In genomic region chr20:47220161-47220582, GRCh38 we compare ENCODE assay signal across 9 cellular contexts.
DNase-seq lines count a peak whose midpoint lies in the region; ATAC-seq and TF ChIP-seq lines count a peak whose summit lies in the region.
"Had no signal": no experiment of that assay in that cellular context is flagged by ENCODE, and none has a peak within 500 bp of the region (broad histone marks: within the 10 kb centered on the region; RNA-seq: fewer than 3 reads in every experiment).

No MANE protein-coding gene starts in this region.

- no peaks in the 10 kb centered on the region for H3K27me3 ChIP-seq in ascending aorta

- H3K4me3 ChIP-seq in AG10803 (ENCODE audit: low read length) (no peak overlapping the region), ascending aorta (no peak overlapping the region)
- H3K4me3 ChIP-seq: lung had no signal

- TF ChIP-seq CTCF in AG10803 (conservative IDR thresholded peaks at IDR 0.05; ENCODE audit: low read length), result peak; percentile 57
- peak; percentile 44 for TF ChIP-seq CTCF in GM20000 (IDR thresholded peaks at IDR 0.05; ENCODE audit: extremely low read depth, missing control alignments)
- peak in 2 of 3 experiments; percentile 39 to 41 for TF ChIP-seq CTCF in ascending aorta (IDR thresholded peaks at IDR 0.05)

- ATAC-seq in stimulated activated naive CD8-positive, alpha-beta T cell treated with anti-CD3 and anti-CD28 coated beads, Interleukin-15, Interleukin-2, amounts not matched to agents 100 U/mL and 50 U/mL, for 24 hours, result no peak
- no peak for ATAC-seq in HG03378 (IDR thresholded peaks at IDR 0.05; ENCODE audit: unreplicated experiment)

- H3K36me3 ChIP-seq in ascending aorta, result peaks cover 41 to 67% of the 10 kb centered on the region in 2 donors

- intact Hi-C loops in ascending aorta (cut with DNase I), result no loop called here

- no peak overlapping the region for H3K27ac ChIP-seq in ascending aorta

- H3K9me3 ChIP-seq in ascending aorta, result no peaks in the 10 kb centered on the region

- no peaks in the 10 kb centered on the region for H3K4me1 ChIP-seq in ascending aorta

- DNase-seq in AG10803 (ENCODE audit: low read depth) (peak; percentile 10), GM20000 (ENCODE audit: low spot score) (peak; percentile 49), SKM-1 (lab: John Stamatoyannopoulos, UW; ENCODE audit: unreplicated experiment) (peak; percentile 18), ascending aorta (ENCODE audit: low spot score in 2 of 2) (no peak), lung microvascular endothelial cell (ENCODE audit: low read depth in 2 of 2) (peak; percentile 49), T1000 (lab: John Stamatoyannopoulos, UW) (no peak)
- peak; percentile 64 for DNase-seq in stimulated activated naive CD8-positive, alpha-beta T cell treated with anti-CD3 and anti-CD28 coated beads, Interleukin-15, Interleukin-2, amounts not matched to agents 100 U/mL and 50 U/mL, for 24 hours

Comparison
In these comparisons a context has a peak if more than half of its experiments do, and no peak if none do; other contexts are left out.
1. DNase-seq: peak in AG10803 (single experiment), GM20000 (single experiment), SKM-1 (single experiment), lung microvascular endothelial cell (2 of 2) and stimulated activated naive CD8-positive, alpha-beta T cell treated with anti-CD3 and anti-CD28 coated beads, Interleukin-15, Interleukin-2, amounts not matched to agents 100 U/mL and 50 U/mL, for 24 hours (single experiment); none in ascending aorta (0 of 2) and T1000 (single experiment).
2. Peak in every context shown above with its lines, with median percentiles within 50 percentile points of each other: CTCF ChIP-seq.